34 cellular contexts compared by ENCODE assay signal in genomic region chr9:18335825-18336224, GRCh38.
"Had no signal": no experiment of that assay in that cellular context is flagged by ENCODE, and none has a peak within 500 bp of the region (broad histone marks: within the 10 kb centered on the region; RNA-seq: fewer than 3 reads in every experiment).

No MANE protein-coding gene starts in this region.

- H3K4me1 ChIP-seq: body of pancreas, breast epithelium had no signal

- DNase-seq: activated B cell treated with CpG ODN at 0.5 μM for 24 hours; activated CD4-positive, alpha-beta memory T cell treated with anti-CD3 and anti-CD28 coated beads for 36 hours; activated CD4-positive, alpha-beta T cell treated with anti-CD3 and anti-CD28 coated beads for 4 hours; activated CD4-positive, alpha-beta T cell treated with anti-CD3 and anti-CD28 coated beads, Interleukin-2, amount 10 ng/mL, durations not matched to agents 24 days and 14 days; activated CD4-positive, alpha-beta T cell treated with anti-CD3 and anti-CD28 coated beads, Interleukin-2, amount 50 U/mL, for 1 hour; activated CD4-positive, alpha-beta T cell treated with anti-CD3 and anti-CD28 coated beads, Interleukin-2, amount 50 U/mL, for 4 hours; activated CD4-positive, CD25-positive, alpha-beta regulatory T cell treated with anti-CD3 and anti-CD28 coated beads, Interleukin-2, amount 50 U/mL, for 72 hours; activated CD8-positive, alpha-beta memory T cell treated with anti-CD3 and anti-CD28 coated beads, Interleukin-2, amount 50 U/mL, for 4 hours; activated CD8-positive, alpha-beta T cell treated with anti-CD3 and anti-CD28 coated beads for 36 hours; activated effector memory CD4-positive, alpha-beta T cell treated with anti-CD3 and anti-CD28 coated beads, Interleukin-2, amount 50 U/mL, for 16 hours; activated gamma-delta T cell treated with Interleukin-2 at 50 U/mL for 16 hours; activated naive CD4-positive, alpha-beta T cell; activated naive CD4-positive, alpha-beta T cell treated with anti-CD3 and anti-CD28 coated beads for 36 hours; activated naive CD4-positive, alpha-beta T cell treated with anti-CD3 and anti-CD28 coated beads, Interleukin-2, amount 50 U/mL, for 16 hours; activated naive CD8-positive, alpha-beta T cell treated with anti-CD3 and anti-CD28 coated beads for 36 hours; activated T-cell treated with anti-CD3 and anti-CD28 coated beads for 4 hours; activated T-cell treated with anti-CD3 and anti-CD28 coated beads, Interleukin-2, amount 50 U/mL, for 1 hour; activated T-cell treated with anti-CD3 and anti-CD28 coated beads, Interleukin-2, amount 50 U/mL, for 4 hours; activated T-cell treated with anti-CD3 and anti-CD28 coated beads, Interleukin-2, amount 50 U/mL, for 72 hours; adrenal gland; amniotic stem cell; aorta; body of pancreas; brain microvascular endothelial cell; central memory CD4-positive, alpha-beta T cell; T-cell; T-helper 17 cell; T-helper 9 cell had no signal

- H3K36me3 ChIP-seq: adrenal gland, brain microvascular endothelial cell, breast epithelium had no signal

- H3K36me3 Mint-ChIP-seq: activated CD4-positive, alpha-beta memory T cell treated with anti-CD3 and anti-CD28 coated beads for 36 hours; activated naive CD4-positive, alpha-beta T cell treated with anti-CD3 and anti-CD28 coated beads, Interleukin-2, amount 50 U/mL, for 72 hours; activated naive CD8-positive, alpha-beta T cell treated with anti-CD3 and anti-CD28 coated beads for 36 hours; T-cell had no signal

- H3K27ac Mint-ChIP-seq: activated B cell treated with CpG ODN at 0.5 μM for 24 hours; activated CD4-positive, alpha-beta memory T cell treated with anti-CD3 and anti-CD28 coated beads for 36 hours; activated CD4-positive, alpha-beta T cell treated with anti-CD3 and anti-CD28 coated beads, Interleukin-2, amount 10 ng/mL, durations not matched to agents 24 days and 14 days; activated CD8-positive, alpha-beta T cell treated with anti-CD3 and anti-CD28 coated beads for 36 hours; activated naive CD4-positive, alpha-beta T cell treated with anti-CD3 and anti-CD28 coated beads for 36 hours; activated naive CD4-positive, alpha-beta T cell treated with anti-CD3 and anti-CD28 coated beads, Interleukin-2, amount 50 U/mL, for 72 hours; activated naive CD8-positive, alpha-beta T cell treated with anti-CD3 and anti-CD28 coated beads for 36 hours; activated T-cell treated with anti-CD3 and anti-CD28 coated beads, Interleukin-2, amount 50 U/mL, for 72 hours; activated T-helper 1 cell treated with anti-CD3 and anti-CD28 coated beads, Interleukin-12 subunit alpha, Interleukin-12 subunit beta, Interleukin-2, Interleukin-4 antibody, amounts not matched to agents 30 ng/mL and 10 ng/mL and 1 ng/mL, durations not matched to agents 14 hours and 24 hours and 36 hours; activated T-helper 17 cell treated with anti-CD3 and anti-CD28 coated beads, Interleukin-2, amount 50 U/mL, for 72 hours; T-cell; T-helper 17 cell; T-helper 2 cell treated with Interferon-gamma antibody and Interleukin-4, amounts not matched to agents 5 μg/mL and 100 μg/mL, for 36 hours had no signal

- H3K9me3 ChIP-seq: adrenal gland, body of pancreas, breast epithelium had no signal

- H3K27me3 ChIP-seq: adrenal gland, body of pancreas, brain microvascular endothelial cell, breast epithelium had no signal

- H3K27me3 Mint-ChIP-seq: activated B cell treated with CpG ODN at 0.5 μM for 24 hours; activated CD4-positive, alpha-beta memory T cell treated with anti-CD3 and anti-CD28 coated beads for 36 hours; activated CD4-positive, alpha-beta T cell treated with anti-CD3 and anti-CD28 coated beads, Interleukin-2, amount 10 ng/mL, durations not matched to agents 24 days and 14 days had no signal

- H3K4me1 Mint-ChIP-seq: activated B cell treated with CpG ODN at 0.5 μM for 24 hours; activated CD4-positive, alpha-beta T cell treated with anti-CD3 and anti-CD28 coated beads, Interleukin-2, amount 10 ng/mL, durations not matched to agents 24 days and 14 days; activated naive CD8-positive, alpha-beta T cell treated with anti-CD3 and anti-CD28 coated beads for 36 hours; activated T-helper 17 cell treated with anti-CD3 and anti-CD28 coated beads, Interleukin-2, amount 50 U/mL, for 72 hours; T-cell; T-helper 17 cell had no signal

- H3K4me3 ChIP-seq: adrenal gland, body of pancreas, breast epithelium had no signal

- H3K27ac ChIP-seq: adrenal gland, body of pancreas, brain microvascular endothelial cell, breast epithelium, VCaP had no signal

- H3K4me3 Mint-ChIP-seq: activated B cell treated with CpG ODN at 0.5 μM for 24 hours; activated CD4-positive, alpha-beta memory T cell treated with anti-CD3 and anti-CD28 coated beads for 36 hours; activated CD4-positive, alpha-beta T cell treated with anti-CD3 and anti-CD28 coated beads, Interleukin-2, amount 10 ng/mL, durations not matched to agents 24 days and 14 days; activated CD8-positive, alpha-beta T cell treated with anti-CD3 and anti-CD28 coated beads for 36 hours; activated naive CD4-positive, alpha-beta T cell treated with anti-CD3 and anti-CD28 coated beads for 36 hours; activated naive CD8-positive, alpha-beta T cell treated with anti-CD3 and anti-CD28 coated beads for 36 hours; activated T-cell treated with anti-CD3 and anti-CD28 coated beads, Interleukin-2, amount 50 U/mL, for 4 hours; activated T-cell treated with anti-CD3 and anti-CD28 coated beads, Interleukin-2, amount 50 U/mL, for 72 hours; activated T-helper 1 cell treated with anti-CD3 and anti-CD28 coated beads, Interleukin-12 subunit alpha, Interleukin-12 subunit beta, Interleukin-2, Interleukin-4 antibody, amounts not matched to agents 30 ng/mL and 10 ng/mL and 1 ng/mL, durations not matched to agents 14 hours and 24 hours and 36 hours; activated T-helper 17 cell treated with anti-CD3 and anti-CD28 coated beads, Interleukin-2, amount 50 U/mL, for 72 hours; T-cell; T-helper 17 cell; T-helper 2 cell treated with Interferon-gamma antibody and Interleukin-4, amounts not matched to agents 5 μg/mL and 100 μg/mL, for 36 hours had no signal

- H3K9me3 Mint-ChIP-seq: activated B cell treated with CpG ODN at 0.5 μM for 24 hours; activated CD4-positive, alpha-beta T cell treated with anti-CD3 and anti-CD28 coated beads, Interleukin-2, amount 10 ng/mL, durations not matched to agents 24 days and 14 days; activated T-helper 1 cell treated with anti-CD3 and anti-CD28 coated beads, Interleukin-12 subunit alpha, Interleukin-12 subunit beta, Interleukin-2, Interleukin-4 antibody, amounts not matched to agents 30 ng/mL and 10 ng/mL and 1 ng/mL, durations not matched to agents 14 hours and 24 hours and 36 hours; T-helper 2 cell treated with Interferon-gamma antibody and Interleukin-4, amounts not matched to agents 5 μg/mL and 100 μg/mL, for 36 hours had no signal

- ATAC-seq: activated CD8-positive, alpha-beta T cell treated with anti-CD3 and anti-CD28 coated beads for 36 hours; activated naive CD4-positive, alpha-beta T cell treated with anti-CD3 and anti-CD28 coated beads, Interleukin-2, amount 50 U/mL, for 72 hours; activated T-cell treated with anti-CD3 and anti-CD28 coated beads, Interleukin-2, amount 50 U/mL, for 4 hours; activated T-cell treated with anti-CD3 and anti-CD28 coated beads, Interleukin-2, amount 50 U/mL, for 72 hours; activated T-helper 17 cell treated with anti-CD3 and anti-CD28 coated beads, Interleukin-2, amount 50 U/mL, for 72 hours; body of pancreas; T-cell; T-helper 17 cell had no signal
